21 cellular contexts compared by ENCODE assay signal in genomic region chr6:33725222-33725621, GRCh38. TPM values are rescaled to one million over a fixed set of nuclear protein-coding genes. Genes with fewer than 3 reads are reported as not detected.
DNase-seq lines count a peak whose midpoint lies in the region; ATAC-seq, FAIRE-seq and TF ChIP-seq lines count a peak whose summit lies in the region.
"Had no signal": no experiment of that assay in that cellular context is flagged by ENCODE, and none has a peak within 500 bp of the region (broad histone marks: within the 10 kb centered on the region; RNA-seq: fewer than 3 reads in every experiment).

No MANE protein-coding gene starts in this region.

- no peaks in the 10 kb centered on the region for H3K4me1 ChIP-seq in HEK293 (ENCODE audit: control insufficient read depth, insufficient read depth, low read length)
- H3K4me1 ChIP-seq in kidney (ENCODE audit: control insufficient read depth in 1 of 2, insufficient read depth in 1 of 2, low read depth in 1 of 2, low read length in 2 of 2) = no peaks in the 10 kb centered on the region
- peaks cover 35 to 42% of the 10 kb centered on the region in 2 donors for H3K4me1 ChIP-seq in gastrocnemius medialis
- H3K4me1 ChIP-seq in gastroesophageal sphincter = no peaks in the 10 kb centered on the region
- H3K4me1 ChIP-seq: BE2C had no signal

- H3K9me3 ChIP-seq in HEK293 (ENCODE audit: control insufficient read depth, insufficient read depth, low read depth, low read length) (no peaks in the 10 kb centered on the region), kidney (ENCODE audit: control insufficient read depth in 1 of 2, low read length in 2 of 2) (no peaks in the 10 kb centered on the region), gastrocnemius medialis (no peaks in the 10 kb centered on the region), gastroesophageal sphincter (no peaks in the 10 kb centered on the region)
- H3K9me3 ChIP-seq: BE2C had no signal

- no peak for ATAC-seq in WTC11
- no peak for ATAC-seq in gastrocnemius medialis
- ATAC-seq in gastroesophageal sphincter = no peak

- no peak for TF ChIP-seq EP300 in gastroesophageal sphincter (IDR thresholded peaks at IDR 0.05)

- CTCF ChIA-PET in HEK293 (lab: Yijun Ruan, JAX) = interaction anchor here (0.7 to 1.1 kb wide), 3 partner anchors 25 to 308 kb away, joined by 3 to 8 read pairs (median 4); no protein-coding TSS in a partner anchor
- CTCF ChIA-PET in WTC11 (lab: Charles Lee) = interaction anchor here (0.9 to 1.3 kb wide), 2 partner anchors 12 to 92 kb away, joined by 3 read pairs; no protein-coding TSS in a partner anchor

- intact Hi-C loops in kidney (cut with DNase I) (no loop called here), gastrocnemius medialis (cut with DNase I; ENCODE audit: low total_unique reads) (loop anchor here (10.0 kb wide), 1 partner anchor 410 kb away; the partner anchor contains the start of genes TAPBP and ZBTB22)

- H3K36me3 ChIP-seq in HEK293 (ENCODE audit: control insufficient read depth in 2 of 2, insufficient read depth in 1 of 2, low read length in 2 of 2) (no peaks in the 10 kb centered on the region), kidney (ENCODE audit: control insufficient read depth in 1 of 2, insufficient read depth in 2 of 2, low read length in 2 of 2) (no peaks in the 10 kb centered on the region), gastrocnemius medialis (peaks cover 6 to 53% of the 10 kb centered on the region in 2 donors), gastroesophageal sphincter (no peaks in the 10 kb centered on the region)
- H3K36me3 ChIP-seq: BE2C had no signal

- TF ChIP-seq POLR2A in gastrocnemius medialis (IDR thresholded peaks at IDR 0.05) = peak in 1 of 2 donors; percentile 8
- no peak for TF ChIP-seq POLR2A in gastroesophageal sphincter (IDR thresholded peaks at IDR 0.05)

- no peaks in the 10 kb centered on the region for H3K36me3 Mint-ChIP-seq in WTC11

- in situ Hi-C loops in gastrocnemius medialis (cut with MboI; ENCODE audit: low sequenced_read_pairs in 4 of 4) = loop anchor here in 1 of 4 donors (25.0 kb wide), 1 partner anchor 562 kb away; no protein-coding TSS in a partner anchor

- no peak overlapping the region for H3K4me3 Mint-ChIP-seq in WTC11

- DNase-seq in WTC11 (ENCODE audit: low spot score) (no peak), kidney (peak; percentile 61), gastrocnemius medialis (no peak), GM19238 (ENCODE audit: insufficient read length, low spot score) (no peak), HTR-8/SVneo (ENCODE audit: insufficient read length, low spot score) (no peak)
- DNase-seq: ACHN; BE2C; CD4-positive, alpha-beta T cell; DMS153; DMS79; GDM1; GOT3; H9 had no signal

- FAIRE-seq in kidney (lab: Jason Lieb, UNC) = no peak
- no peak for FAIRE-seq in HTR-8/SVneo (lab: Jason Lieb, UNC)
- FAIRE-seq: A204.1, GM12892, GM18507 had no signal

- H3K9me3 Mint-ChIP-seq in WTC11 = no peaks in the 10 kb centered on the region
- H3K9me3 Mint-ChIP-seq: CD4-positive, alpha-beta T cell; H9 had no signal

- H3K27ac ChIP-seq in HEK293 (ENCODE audit: extremely low read depth, low read depth, low read length) (no peak overlapping the region), kidney (ENCODE audit: low read depth in 2 of 2, low read length in 2 of 2) (no peak overlapping the region), gastrocnemius medialis (peak overlapping the region; percentile 98 to 100 (median 100)), gastroesophageal sphincter (no peak overlapping the region)
- H3K27ac ChIP-seq: C4-2B, KMS-11 had no signal

- H3K27me3 Mint-ChIP-seq in WTC11 (ENCODE audit: low read depth) = no peaks in the 10 kb centered on the region; the same call in 1 of the 2 replicates

- H3K9ac ChIP-seq in kidney (ENCODE audit: low read length in 2 of 2) = no peak overlapping the region
- H3K9ac ChIP-seq: KMS-11 had no signal

- no peak overlapping the region for H3K27ac Mint-ChIP-seq in WTC11

- no peaks in the 10 kb centered on the region for H3K27me3 ChIP-seq in gastrocnemius medialis
- peaks cover 3% of the 10 kb centered on the region for H3K27me3 ChIP-seq in gastroesophageal sphincter
- H3K27me3 ChIP-seq: BE2C had no signal

- WGBS in gastroesophageal sphincter (ENCODE audit: low coverage in 1 of 2), 2 donors = 90% methylated on average over 11 to 13 of the region's 14 CpGs

- H3K4me3 ChIP-seq in HEK293 (ENCODE audit: low read depth, low read length) (no peak overlapping the region), kidney (ENCODE audit: low read length in 2 of 2) (no peak overlapping the region), gastrocnemius medialis (no peak overlapping the region), gastroesophageal sphincter (no peak overlapping the region)

- TF ChIP-seq CTCF in HEK293 (tag by site-specific recombination; IDR thresholded peaks at IDR 0.05) = no peak
- TF ChIP-seq CTCF in WTC11 (IDR thresholded peaks at IDR 0.05) = no peak
- TF ChIP-seq CTCF in kidney (IDR thresholded peaks at IDR 0.05; ENCODE audit: borderline replicate concordance, extremely low read depth, insufficient read depth) = no peak
- TF ChIP-seq CTCF in gastrocnemius medialis (IDR thresholded peaks at IDR 0.05 in 4 of 5, conservative IDR thresholded peaks at IDR 0.05 in 1 of 5) = no peak
- TF ChIP-seq CTCF in gastroesophageal sphincter (IDR thresholded peaks at IDR 0.05) = no peak

- POLR2A ChIA-PET in HEK293 (lab: Yijun Ruan, JAX) = interaction anchor here (1.0 kb wide), 1 partner anchor 14 kb away, joined by 3 read pairs; the partner anchor contains the start of gene UQCC2
- POLR2A ChIA-PET in WTC11 (lab: Charles Lee) = no interaction called here

- peaks cover 20% of the 10 kb centered on the region for H3K4me1 Mint-ChIP-seq in WTC11

TF ChIP-seq in HEK293, 187 proteins besides CTCF, POLR2A, EP300 and RAD21:
- TF ChIP-seq GLIS1 (tag by site-specific recombination; IDR thresholded peaks at IDR 0.05) (peak; percentile 64), ZNF626 (tag by site-specific recombination; IDR thresholded peaks at IDR 0.05) (no peak)

TF ChIP-seq in WTC11, 78 proteins besides CTCF, POLR2A, EP300 and RAD21:
- no peak for TF ChIP-seq MYBL2 (CRISPR knock-in tag; IDR thresholded peaks at IDR 0.05)
- 0 out of 2 replicates have a peak, but pooled peaks have one; percentile 10 for TF ChIP-seq ZNF423 (CRISPR knock-in tag; IDR thresholded peaks at IDR 0.05)

RNA-seq across cellular contexts. Expression of gene UQCC2, which starts 13.7 kb away (rescaled TPM):
- total RNA-seq in WTC11 (2021) (65.8 to 105 TPM (median 95.3 TPM) in 3 replicates), kidney (39.6 TPM), gastrocnemius medialis (100 to 1,000 TPM in 1 of 4 donors, 10 to 100 TPM in 3; 50.7 to 101 (median 63.5) TPM), gastroesophageal sphincter (10 to 100 TPM; 14.5 to 25.3 (median 17.7) TPM)
- 189 TPM for polyA plus RNA-seq in kidney (ENCODE audit: insufficient read depth, low read depth, low replicate concordance)

RNA-seq across cellular contexts. Expression of gene IP6K3, which starts 21.5 kb away (rescaled TPM):
- 0.44 to 1.1 TPM (median 0.89 TPM) in 3 replicates for total RNA-seq in WTC11 (2021)
- total RNA-seq in kidney = 0.47 TPM
- 4.0 TPM for polyA plus RNA-seq in kidney (ENCODE audit: insufficient read depth, low read depth, low replicate concordance)
- total RNA-seq in gastrocnemius medialis = 100 to 1,000 TPM; 287 to 570 (median 348) TPM
- total RNA-seq in gastroesophageal sphincter = 1 to 10 TPM in 3 of 4 donors, under 1 TPM in 1; 0.32 to 5.5 (median 2.8) TPM
- total RNA-seq: CD4-positive, alpha-beta T cell; Daoy had no signal

Comparison
In these comparisons a context has a peak if more than half of its experiments do, and no peak if none do; other contexts are left out.
1. H3K27ac ChIP-seq: peak in gastrocnemius medialis (4 of 4); none in HEK293 (single experiment), kidney (0 of 2) and gastroesophageal sphincter (0 of 4).
2. RNA of gene IP6K3, which starts 21.5 kb away (total RNA-seq): 287 to 570 TPM in gastrocnemius medialis; 0.32 to 5.5 TPM in gastroesophageal sphincter, 0.44 to 1.1 TPM in WTC11 and 0.47 TPM in kidney (single experiment); every median in the first group is over 10 times any median in the second.
3. Of the 8 proteins assayed by ChIP-seq in both HEK293 and WTC11: peak only in HEK293: none; only in WTC11: ZNF423; in both: none; in neither: 7.